ENCODE assay signal across 18 cellular contexts in genomic region chr15:66935688-66936087, GRCh38.
DNase-seq lines count a peak whose midpoint lies in the region; ATAC-seq and TF ChIP-seq lines count a peak whose summit lies in the region.
"Had no signal": no experiment of that assay in that cellular context is flagged by ENCODE, and none has a peak within 500 bp of the region (broad histone marks: within the 10 kb centered on the region; RNA-seq: fewer than 3 reads in every experiment).

No MANE protein-coding gene starts in this region.

- H3K36me3 Mint-ChIP-seq in stimulated activated memory B cell treated with anti-CD40 and anti-IgM and Interleukin-4, amounts not matched to agents 10 μg/mL and 1 μg/mL and 100 μg/mL, for 72 hours, result no peaks in the 10 kb centered on the region

- no peak for TF ChIP-seq POLR2A in gastroesophageal sphincter (IDR thresholded peaks at IDR 0.05)

- peaks cover 29% of the 10 kb centered on the region for H3K27me3 Mint-ChIP-seq in stimulated activated memory B cell treated with anti-CD40 and anti-IgM and Interleukin-4, amounts not matched to agents 10 μg/mL and 1 μg/mL and 100 μg/mL, for 72 hours
- H3K27me3 Mint-ChIP-seq: CD4-positive, alpha-beta T cell; progenitor cell of endocrine pancreas had no signal

- ATAC-seq in RWPE2 (ENCODE audit: low read depth) (no peak), gastroesophageal sphincter (no peak), GM21529 (IDR thresholded peaks at IDR 0.05; ENCODE audit: unreplicated experiment) (no peak)
- peak; percentile 29 for ATAC-seq in stimulated activated memory B cell treated with anti-CD40 and anti-IgM and Interleukin-4, amounts not matched to agents 10 μg/mL and 1 μg/mL and 100 μg/mL, for 72 hours

- H3K27ac Mint-ChIP-seq in stimulated activated memory B cell treated with anti-CD40 and anti-IgM and Interleukin-4, amounts not matched to agents 10 μg/mL and 1 μg/mL and 100 μg/mL, for 72 hours, result no peak overlapping the region
- H3K27ac Mint-ChIP-seq: CD4-positive, alpha-beta T cell; progenitor cell of endocrine pancreas had no signal

- 46 to 63% methylated on average over 4 to 7 of the region's 7 CpGs for whole genome bisulfite sequencing in gastroesophageal sphincter (ENCODE audit: low coverage in 1 of 2), 2 donors

- H3K36me3 ChIP-seq in RWPE2 (ENCODE audit: low read depth), result no peaks in the 10 kb centered on the region
- no peaks in the 10 kb centered on the region for H3K36me3 ChIP-seq in gastroesophageal sphincter
- no peaks in the 10 kb centered on the region for H3K36me3 ChIP-seq in effector memory CD4-positive, alpha-beta T cell (ENCODE audit: control insufficient read depth, insufficient read depth, low read length)
- H3K36me3 ChIP-seq: MG63, Peyer's patch had no signal

- TF ChIP-seq CTCF in RWPE2 (IDR thresholded peaks at IDR 0.05; ENCODE audit: poor library complexity, severe bottlenecking) (no peak), gastroesophageal sphincter (IDR thresholded peaks at IDR 0.05) (no peak)

- H3K9me3 Mint-ChIP-seq in stimulated activated memory B cell treated with anti-CD40 and anti-IgM and Interleukin-4, amounts not matched to agents 10 μg/mL and 1 μg/mL and 100 μg/mL, for 72 hours, result peaks cover 14% of the 10 kb centered on the region

- peaks cover 13% of the 10 kb centered on the region for H3K9me3 ChIP-seq in RWPE2 (ENCODE audit: severe bottlenecking)
- H3K9me3 ChIP-seq in gastroesophageal sphincter, result peaks cover 0 to 15% (median 0%) of the 10 kb centered on the region in 3 donors
- H3K9me3 ChIP-seq in effector memory CD4-positive, alpha-beta T cell (ENCODE audit: control insufficient read depth, low read length), result no peaks in the 10 kb centered on the region
- H3K9me3 ChIP-seq: Peyer's patch had no signal

- DNase-seq in NCI-H2171 treated with DMSO at 0.1 percent for 48 hours (lab: John Stamatoyannopoulos, UW) (peak; percentile 55), NCI-H2171 (lab: John Stamatoyannopoulos, UW) (no peak), RWPE2 (ENCODE audit: low spot score) (peak; percentile 35), NCI-H748 (lab: John Stamatoyannopoulos, UW; ENCODE audit: unreplicated experiment) (no peak)
- DNase-seq in effector memory CD4-positive, alpha-beta T cell, result no peak
- DNase-seq: 8988T; activated gamma-delta T cell treated with Interleukin-2 at 50 U/mL for 16 hours; CD4-positive, alpha-beta T cell; GOT3; hippocampal formation; NCI-H187 treated with DMSO at 0.1 percent for 48 hours; NCI-H526; Peyer's patch had no signal

- no peak for TF ChIP-seq EP300 in gastroesophageal sphincter (IDR thresholded peaks at IDR 0.05)

- H3K4me1 Mint-ChIP-seq in stimulated activated memory B cell treated with anti-CD40 and anti-IgM and Interleukin-4, amounts not matched to agents 10 μg/mL and 1 μg/mL and 100 μg/mL, for 72 hours, result peaks cover 18% of the 10 kb centered on the region

- H3K27ac ChIP-seq in RWPE2 (ENCODE audit: poor library complexity, severe bottlenecking), result no peak overlapping the region
- H3K27ac ChIP-seq in gastroesophageal sphincter, result peak overlapping the region in 3 of 4 donors; percentile 63 to 75 (median 74)
- H3K27ac ChIP-seq in effector memory CD4-positive, alpha-beta T cell (ENCODE audit: insufficient read depth, low read length, poor library complexity, severe bottlenecking), result no peak overlapping the region

- H3K4me3 ChIP-seq in RWPE2 (ENCODE audit: severe bottlenecking) (no peak overlapping the region), gastroesophageal sphincter (peak overlapping the region in 1 of 2 donors; percentile 53)
- H3K4me3 ChIP-seq in effector memory CD4-positive, alpha-beta T cell (ENCODE audit: insufficient read depth, low read depth, low read length, poor library complexity, severe bottlenecking), result no peak overlapping the region

- peaks cover 22% of the 10 kb centered on the region for H3K4me1 ChIP-seq in RWPE2 (ENCODE audit: insufficient read depth, poor library complexity, severe bottlenecking)
- H3K4me1 ChIP-seq in gastroesophageal sphincter, result peaks cover 0 to 50% (median 16%) of the 10 kb centered on the region in 3 donors
- H3K4me1 ChIP-seq in effector memory CD4-positive, alpha-beta T cell (ENCODE audit: control insufficient read depth, insufficient read depth, low read length, poor library complexity, severe bottlenecking), result no peaks in the 10 kb centered on the region

- H3K27me3 ChIP-seq in RWPE2 (ENCODE audit: insufficient read depth, poor library complexity, severe bottlenecking) (no peaks in the 10 kb centered on the region), gastroesophageal sphincter (no peaks in the 10 kb centered on the region)
- H3K27me3 ChIP-seq in effector memory CD4-positive, alpha-beta T cell (replicated peaks; ENCODE audit: control insufficient read depth, insufficient read depth, low read length, poor library complexity, severe bottlenecking), result no peaks in the 10 kb centered on the region
- H3K27me3 ChIP-seq: MG63, Peyer's patch had no signal

- no peak overlapping the region for H3K4me3 Mint-ChIP-seq in stimulated activated memory B cell treated with anti-CD40 and anti-IgM and Interleukin-4, amounts not matched to agents 10 μg/mL and 1 μg/mL and 100 μg/mL, for 72 hours
- H3K4me3 Mint-ChIP-seq: CD4-positive, alpha-beta T cell had no signal

Comparison
In these comparisons a context has a peak if more than half of its experiments do, and no peak if none do; other contexts are left out.
1. DNase-seq: peak in NCI-H2171 treated with DMSO at 0.1 percent for 48 hours (single experiment) and RWPE2 (single experiment); none in NCI-H2171 (single experiment), NCI-H748 (single experiment) and effector memory CD4-positive, alpha-beta T cell (0 of 3).
2. H3K27ac ChIP-seq: peak in gastroesophageal sphincter (3 of 4); none in RWPE2 (single experiment) and effector memory CD4-positive, alpha-beta T cell (single experiment).